30 cellular contexts compared by ENCODE assay signal in the genomic region with DNA sequence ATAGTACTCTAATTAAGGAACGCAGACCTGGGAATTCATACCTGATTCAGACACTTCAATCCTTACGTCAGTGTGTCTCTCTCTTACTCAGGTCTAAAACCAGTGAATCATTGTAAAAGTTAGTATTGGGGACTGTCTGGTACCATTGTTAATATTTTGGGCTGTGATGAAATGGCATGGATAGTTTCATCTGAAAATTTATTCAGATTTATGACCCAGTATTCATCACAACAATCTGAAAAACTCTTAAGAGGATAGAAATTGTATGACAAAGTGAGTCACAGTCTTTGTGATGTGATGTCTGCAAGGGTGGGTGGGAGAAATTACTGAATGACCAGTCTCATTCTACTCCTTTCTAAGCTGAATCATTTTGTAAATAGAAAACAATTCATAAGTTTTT. TPM values are rescaled to one million over a fixed set of nuclear protein-coding genes. Genes with fewer than 3 reads are reported as not detected.
A peak's percentile ranks its signal among the peaks of the same experiment; 100 is the strongest.
DNase-seq lines count a peak whose midpoint lies in the region; ATAC-seq, FAIRE-seq and TF ChIP-seq lines count a peak whose summit lies in the region.
"Had no signal": no experiment of that assay in that cellular context is flagged by ENCODE, and none has a peak within 500 bp of the region (broad histone marks: within the 10 kb centered on the region; RNA-seq: fewer than 3 reads in every experiment).

No MANE protein-coding gene starts in this region.

- no peak for TF ChIP-seq CTCF in bronchial epithelial cell (IDR thresholded peaks at IDR 0.05; ENCODE audit: insufficient read depth, low read length, severe bottlenecking)
- no peak for TF ChIP-seq CTCF in omental fat pad (IDR thresholded peaks at IDR 0.05)
- TF ChIP-seq CTCF in glutamatergic neuron (IDR thresholded peaks at IDR 0.05; ENCODE audit: partially characterized antibody, unreplicated experiment) = no peak

- peaks cover 7 to 14% of the 10 kb centered on the region in 2 donors for H3K27me3 Mint-ChIP-seq in CD4-positive, alpha-beta memory T cell
- no peaks in the 10 kb centered on the region for H3K27me3 Mint-ChIP-seq in glutamatergic neuron (ENCODE audit: unreplicated experiment)

- H3K4me3 Mint-ChIP-seq in CD4-positive, alpha-beta memory T cell = no peak overlapping the region
- no peak overlapping the region for H3K4me3 Mint-ChIP-seq in glutamatergic neuron (ENCODE audit: unreplicated experiment)
- H3K4me3 Mint-ChIP-seq: activated CD8-positive, alpha-beta memory T cell treated with anti-CD3 and anti-CD28 coated beads, Interleukin-2, amount 10 ng/mL, durations not matched to agents 7 days and 5 days; activated naive CD4-positive, alpha-beta T cell treated with anti-CD3 and anti-CD28 coated beads, Interleukin-2, amount 50 U/mL, for 24 hours; activated T-helper 1 cell treated with anti-CD3 and anti-CD28 coated beads, Interleukin-12 subunit alpha, Interleukin-12 subunit beta, Interleukin-2, Interleukin-4 antibody, amounts not matched to agents 30 ng/mL and 10 ng/mL and 1 ng/mL, durations not matched to agents 14 hours and 24 hours and 36 hours; endodermal cell; nephron had no signal

- ATAC-seq in omental fat pad (ENCODE audit: low FRiP score) (peak; percentile 31), GM19023 (IDR thresholded peaks at IDR 0.05; ENCODE audit: unreplicated experiment) (no peak)
- ATAC-seq: activated CD8-positive, alpha-beta memory T cell treated with anti-CD3 and anti-CD28 coated beads, Interleukin-2, amount 10 ng/mL, durations not matched to agents 7 days and 5 days; heart right ventricle had no signal

- CTCF ChIA-PET in CD4-positive, alpha-beta memory T cell (lab: Charles Lee; ENCODE audit: partially characterized antibody) = no interaction called here

- no peak overlapping the region for H3K4me3 ChIP-seq in bronchial epithelial cell (ENCODE audit: low read depth, low read length)
- no peak overlapping the region for H3K4me3 ChIP-seq in CD4-positive, alpha-beta memory T cell (ENCODE audit: low read length in 2 of 2)
- H3K4me3 ChIP-seq: ascending aorta; BLaER1 treated with 17β-estradiol and CSF1 and Interleukin-3, amounts not matched to agents 10 nM and 100 nM; heart right ventricle; left ventricle myocardium inferior; sigmoid colon had no signal

- no peak overlapping the region for H3K27ac Mint-ChIP-seq in CD4-positive, alpha-beta memory T cell
- H3K27ac Mint-ChIP-seq in glutamatergic neuron (ENCODE audit: unreplicated experiment) = no peak overlapping the region
- H3K27ac Mint-ChIP-seq: activated CD8-positive, alpha-beta memory T cell treated with anti-CD3 and anti-CD28 coated beads, Interleukin-2, amount 10 ng/mL, durations not matched to agents 7 days and 5 days; activated naive CD4-positive, alpha-beta T cell treated with anti-CD3 and anti-CD28 coated beads, Interleukin-2, amount 50 U/mL, for 24 hours; activated T-helper 1 cell treated with anti-CD3 and anti-CD28 coated beads, Interleukin-12 subunit alpha, Interleukin-12 subunit beta, Interleukin-2, Interleukin-4 antibody, amounts not matched to agents 30 ng/mL and 10 ng/mL and 1 ng/mL, durations not matched to agents 14 hours and 24 hours and 36 hours; endodermal cell; nephron had no signal

- intact Hi-C loops in CD4-positive, alpha-beta memory T cell (cut with micrococcal nuclease) = no loop called here

- in situ Hi-C loops in Caki2 (cut with HindIII; ENCODE audit: low pct_unique_long_range_greater_than_20kb, low sequenced_read_pairs) = no loop called here

- DNase-seq in Caki2 (ENCODE audit: low read depth) (peak; percentile 33), M059J (ENCODE audit: low read depth) (peak; percentile 26), bronchial epithelial cell (ENCODE audit: low read depth) (peak; percentile 86), omental fat pad (ENCODE audit: low spot score) (no peak), inferior parietal cortex (ENCODE audit: extremely low spot score) (no peak), glutamatergic neuron (no peak)
- DNase-seq in CD4-positive, alpha-beta memory T cell = no peak
- DNase-seq: ACHN; activated CD4-positive, alpha-beta T cell treated with anti-CD3 and anti-CD28 coated beads for 48 hours; activated CD8-positive, alpha-beta memory T cell treated with anti-CD3 and anti-CD28 coated beads, Interleukin-2, amount 10 ng/mL, durations not matched to agents 7 days and 5 days; endodermal cell; GDM1; HCEC 1CT; heart right ventricle; Karpas-422; left ventricle myocardium inferior; NCI-H1092; NCI-H187 treated with DMSO at 0.1 percent for 48 hours; NCI-H2227 treated with DMSO at 0.1 percent for 48 hours; NCI-H82; OCI-M1; SIG-M5; sigmoid colon; substantia nigra had no signal

- H3K36me3 Mint-ChIP-seq in CD4-positive, alpha-beta memory T cell = no peaks in the 10 kb centered on the region
- no peaks in the 10 kb centered on the region for H3K36me3 Mint-ChIP-seq in glutamatergic neuron (ENCODE audit: unreplicated experiment)
- H3K36me3 Mint-ChIP-seq: activated CD8-positive, alpha-beta memory T cell treated with anti-CD3 and anti-CD28 coated beads, Interleukin-2, amount 10 ng/mL, durations not matched to agents 7 days and 5 days; activated naive CD4-positive, alpha-beta T cell treated with anti-CD3 and anti-CD28 coated beads, Interleukin-2, amount 50 U/mL, for 24 hours had no signal

- FAIRE-seq in bronchial epithelial cell (lab: Jason Lieb, UNC) = no peak

- POLR2A ChIA-PET in CD4-positive, alpha-beta memory T cell (lab: Charles Lee; ENCODE audit: partially characterized antibody) = no interaction called here

- H3K4me1 Mint-ChIP-seq in CD4-positive, alpha-beta memory T cell = no peaks in the 10 kb centered on the region
- no peaks in the 10 kb centered on the region for H3K4me1 Mint-ChIP-seq in glutamatergic neuron (ENCODE audit: low read depth, unreplicated experiment)
- H3K4me1 Mint-ChIP-seq: activated CD8-positive, alpha-beta memory T cell treated with anti-CD3 and anti-CD28 coated beads, Interleukin-2, amount 10 ng/mL, durations not matched to agents 7 days and 5 days; activated naive CD4-positive, alpha-beta T cell treated with anti-CD3 and anti-CD28 coated beads, Interleukin-2, amount 50 U/mL, for 24 hours had no signal

- H3K4me1 ChIP-seq in CD4-positive, alpha-beta memory T cell (ENCODE audit: insufficient read depth, low read length) = no peaks in the 10 kb centered on the region
- H3K4me1 ChIP-seq: BLaER1 treated with 17β-estradiol and CSF1 and Interleukin-3, amounts not matched to agents 10 nM and 100 nM had no signal

- no peaks in the 10 kb centered on the region for H3K27me3 ChIP-seq in bronchial epithelial cell (ENCODE audit: control insufficient read depth, insufficient read depth, low read length)
- H3K27me3 ChIP-seq in CD4-positive, alpha-beta memory T cell (ENCODE audit: insufficient read depth, low read length) = no peaks in the 10 kb centered on the region
- H3K27me3 ChIP-seq: ascending aorta, heart right ventricle, sigmoid colon had no signal

- H3K27ac ChIP-seq in CD4-positive, alpha-beta memory T cell (ENCODE audit: low read depth, low read length) = no peak overlapping the region
- H3K27ac ChIP-seq: ascending aorta; BLaER1 treated with 17β-estradiol and CSF1 and Interleukin-3, amounts not matched to agents 10 nM and 100 nM; heart right ventricle; left ventricle myocardium inferior had no signal

- no peaks in the 10 kb centered on the region for H3K9me3 Mint-ChIP-seq in CD4-positive, alpha-beta memory T cell
- H3K9me3 Mint-ChIP-seq in glutamatergic neuron (ENCODE audit: unreplicated experiment) = no peaks in the 10 kb centered on the region
- H3K9me3 Mint-ChIP-seq: activated naive CD4-positive, alpha-beta T cell treated with anti-CD3 and anti-CD28 coated beads, Interleukin-2, amount 50 U/mL, for 24 hours; activated T-helper 1 cell treated with anti-CD3 and anti-CD28 coated beads, Interleukin-12 subunit alpha, Interleukin-12 subunit beta, Interleukin-2, Interleukin-4 antibody, amounts not matched to agents 30 ng/mL and 10 ng/mL and 1 ng/mL, durations not matched to agents 14 hours and 24 hours and 36 hours; endodermal cell; nephron had no signal

- no peaks in the 10 kb centered on the region for H3K36me3 ChIP-seq in bronchial epithelial cell (ENCODE audit: control insufficient read depth, insufficient read depth, low read length)
- H3K36me3 ChIP-seq in CD4-positive, alpha-beta memory T cell (ENCODE audit: insufficient read depth, low read length) = no peaks in the 10 kb centered on the region
- H3K36me3 ChIP-seq: BLaER1 treated with 17β-estradiol and CSF1 and Interleukin-3, amounts not matched to agents 10 nM and 100 nM; sigmoid colon had no signal

- H3K9me3 ChIP-seq in CD4-positive, alpha-beta memory T cell (ENCODE audit: control insufficient read depth in 1 of 2, low read length in 2 of 2) = no peaks in the 10 kb centered on the region
- H3K9me3 ChIP-seq: ascending aorta, heart right ventricle, left ventricle myocardium inferior, sigmoid colon had no signal

RNA-seq across cellular contexts. Expression of gene FGF2, which starts 10.3 kb away (rescaled TPM):
- total RNA-seq in Caki2 (2014; rRNA removed; shearing (Covaris generic); ENCODE audit: low replicate concordance) = 26.6 and 27.7 TPM in 2 replicates
- 20.7 and 25.5 TPM in 2 replicates for total RNA-seq in M059J (2014; rRNA removed; shearing (Covaris generic))
- total RNA-seq in bronchial epithelial cell (9.2 and 14.8 TPM in 2 replicates), omental fat pad (10 to 100 TPM; 22.0 to 50.9 (median 27.7) TPM), glutamatergic neuron (ENCODE audit: unreplicated experiment) (2.9 TPM)
- total RNA-seq in CD4-positive, alpha-beta memory T cell = not detected
- not detected for polyA plus RNA-seq in CD4-positive, alpha-beta memory T cell

Comparison
In these comparisons a context has a peak if more than half of its experiments do, and no peak if none do; other contexts are left out.
1. DNase-seq: peak in Caki2 (single experiment), M059J (single experiment) and bronchial epithelial cell (single experiment); none in omental fat pad (single experiment), CD4-positive, alpha-beta memory T cell (0 of 5), inferior parietal cortex (single experiment) and glutamatergic neuron (single experiment).